ENCODE assay signal across 29 cellular contexts in genomic region chr3:165835431-165835830, GRCh38. TPM values are rescaled to one million over a fixed set of nuclear protein-coding genes. Genes with fewer than 3 reads are reported as not detected.
DNase-seq lines count a peak whose midpoint lies in the region; ATAC-seq and TF ChIP-seq lines count a peak whose summit lies in the region.
"Had no signal": no experiment of that assay in that cellular context is flagged by ENCODE, and none has a peak within 500 bp of the region (broad histone marks: within the 10 kb centered on the region; RNA-seq: fewer than 3 reads in every experiment).

No MANE protein-coding gene starts in this region.

- no peaks in the 10 kb centered on the region for H3K36me3 Mint-ChIP-seq in osteocyte (ENCODE audit: unreplicated experiment)
- H3K36me3 Mint-ChIP-seq: activated CD8-positive, alpha-beta memory T cell treated with anti-CD3 and anti-CD28 coated beads, Interleukin-2, amount 10 ng/mL, durations not matched to agents 7 days and 5 days had no signal

- H3K9me3 ChIP-seq in cardiac muscle cell (ENCODE audit: low read depth) (no peaks in the 10 kb centered on the region), heart left ventricle (no peaks in the 10 kb centered on the region), SJCRH30 (replicated peaks) (no peaks in the 10 kb centered on the region), tibial nerve (no peaks in the 10 kb centered on the region), transverse colon (no peaks in the 10 kb centered on the region)
- H3K9me3 ChIP-seq: BLaER1 treated with 17β-estradiol and CSF1 and Interleukin-3, amounts not matched to agents 10 nM and 100 nM; thyroid gland had no signal

- H3K27me3 Mint-ChIP-seq in osteocyte (ENCODE audit: unreplicated experiment) = no peaks in the 10 kb centered on the region
- H3K27me3 Mint-ChIP-seq: activated CD4-positive, alpha-beta T cell treated with anti-CD3 and anti-CD28 coated beads, Interleukin-2, amount 10 ng/mL, durations not matched to agents 24 days and 14 days; activated CD8-positive, alpha-beta memory T cell treated with anti-CD3 and anti-CD28 coated beads, Interleukin-2, amount 10 ng/mL, durations not matched to agents 7 days and 5 days; central memory CD8-positive, alpha-beta T cell; T-helper 17 cell had no signal

- in situ Hi-C loops in transverse colon (cut with MboI; ENCODE audit: low pct_ligation_motif_present in 1 of 4, low pct_unique_long_range_greater_than_20kb in 1 of 4, low sequenced_read_pairs in 3 of 4) = no loop called here

- H3K4me1 Mint-ChIP-seq in osteocyte (ENCODE audit: unreplicated experiment) = peaks cover 7% of the 10 kb centered on the region
- H3K4me1 Mint-ChIP-seq: activated CD4-positive, alpha-beta T cell treated with anti-CD3 and anti-CD28 coated beads, Interleukin-2, amount 10 ng/mL, durations not matched to agents 24 days and 14 days; activated CD8-positive, alpha-beta memory T cell treated with anti-CD3 and anti-CD28 coated beads, Interleukin-2, amount 10 ng/mL, durations not matched to agents 7 days and 5 days; central memory CD8-positive, alpha-beta T cell; T-helper 17 cell had no signal

- H3K36me3 ChIP-seq in cardiac muscle cell (no peaks in the 10 kb centered on the region), heart left ventricle (no peaks in the 10 kb centered on the region), SJCRH30 (no peaks in the 10 kb centered on the region; the same call in 1 of the 2 replicates), tibial nerve (no peaks in the 10 kb centered on the region), transverse colon (no peaks in the 10 kb centered on the region)
- H3K36me3 ChIP-seq: BLaER1 treated with 17β-estradiol and CSF1 and Interleukin-3, amounts not matched to agents 10 nM and 100 nM; thyroid gland had no signal

- H3K4me3 ChIP-seq in cardiac muscle cell (peak overlapping the region; percentile 41), heart left ventricle (peak overlapping the region in 2 of 12 donors; percentile 5 to 16), SJCRH30 (peak overlapping the region; percentile 59), tibial nerve (no peak overlapping the region), transverse colon (peak overlapping the region in 2 of 4 donors; percentile 9 to 25)
- H3K4me3 ChIP-seq: BLaER1 treated with 17β-estradiol and CSF1 and Interleukin-3, amounts not matched to agents 10 nM and 100 nM; thyroid gland had no signal

- no peaks in the 10 kb centered on the region for H3K9me3 Mint-ChIP-seq in osteocyte (ENCODE audit: unreplicated experiment)
- H3K9me3 Mint-ChIP-seq: activated CD4-positive, alpha-beta T cell treated with anti-CD3 and anti-CD28 coated beads, Interleukin-2, amount 10 ng/mL, durations not matched to agents 24 days and 14 days had no signal

- no peak overlapping the region for H3K4me3 Mint-ChIP-seq in osteocyte (ENCODE audit: unreplicated experiment)
- H3K4me3 Mint-ChIP-seq: activated CD4-positive, alpha-beta T cell treated with anti-CD3 and anti-CD28 coated beads, Interleukin-2, amount 10 ng/mL, durations not matched to agents 24 days and 14 days; activated CD8-positive, alpha-beta memory T cell treated with anti-CD3 and anti-CD28 coated beads, Interleukin-2, amount 10 ng/mL, durations not matched to agents 7 days and 5 days; central memory CD8-positive, alpha-beta T cell; T-helper 17 cell had no signal

- no peak overlapping the region for H3K27ac Mint-ChIP-seq in osteocyte (ENCODE audit: unreplicated experiment)
- H3K27ac Mint-ChIP-seq: activated CD4-positive, alpha-beta T cell treated with anti-CD3 and anti-CD28 coated beads, Interleukin-2, amount 10 ng/mL, durations not matched to agents 24 days and 14 days; activated CD8-positive, alpha-beta memory T cell treated with anti-CD3 and anti-CD28 coated beads, Interleukin-2, amount 10 ng/mL, durations not matched to agents 7 days and 5 days; T-helper 17 cell had no signal

- H3K27me3 ChIP-seq in cardiac muscle cell (no peaks in the 10 kb centered on the region), heart left ventricle (no peaks in the 10 kb centered on the region), SJCRH30 (no peaks in the 10 kb centered on the region), tibial nerve (no peaks in the 10 kb centered on the region), transverse colon (no peaks in the 10 kb centered on the region)
- H3K27me3 ChIP-seq: BLaER1 treated with 17β-estradiol and CSF1 and Interleukin-3, amounts not matched to agents 10 nM and 100 nM; foreskin keratinocyte; thyroid gland had no signal

- WGBS in heart left ventricle, 4 donors = 39 to 59% (median 47%) methylated on average over 2 of the region's 2 CpGs
- 32 to 37% methylated on average over 2 of the region's 2 CpGs for WGBS in tibial nerve, 2 donors
- WGBS in transverse colon (ENCODE audit: low coverage in 1 of 2), 2 donors = 62 to 63% methylated on average over 2 of the region's 2 CpGs

- TF ChIP-seq POLR2A in heart left ventricle (IDR thresholded peaks at IDR 0.05) (no peak), tibial nerve (IDR thresholded peaks at IDR 0.05) (no peak), transverse colon (IDR thresholded peaks at IDR 0.05) (no peak)

- intact Hi-C loops in heart left ventricle (cut with DNase I) (no loop called here), transverse colon (cut with DNase I; ENCODE audit: low total_unique reads) (no loop called here)

- TF ChIP-seq EP300 in tibial nerve (IDR thresholded peaks at IDR 0.05) (no peak), transverse colon (IDR thresholded peaks at IDR 0.05; ENCODE audit: low read depth) (no peak)

- H3K27ac ChIP-seq in cardiac muscle cell (no peak overlapping the region), heart left ventricle (no peak overlapping the region), SJCRH30 (peak overlapping the region; percentile 78), tibial nerve (no peak overlapping the region), transverse colon (peak overlapping the region in 1 of 4 donors; percentile 25)
- H3K27ac ChIP-seq: BLaER1 treated with 17β-estradiol and CSF1 and Interleukin-3, amounts not matched to agents 10 nM and 100 nM; epithelial cell of prostate; foreskin keratinocyte; HL-60; thyroid gland had no signal

- TF ChIP-seq CTCF in cardiac muscle cell (IDR thresholded peaks at IDR 0.05; ENCODE audit: low read depth, low read length) (no peak), heart left ventricle (IDR thresholded peaks at IDR 0.05) (no peak), tibial nerve (IDR thresholded peaks at IDR 0.05) (no peak), osteocyte (IDR thresholded peaks at IDR 0.05) (no peak), transverse colon (IDR thresholded peaks at IDR 0.05) (no peak)

- no peak for ATAC-seq in heart left ventricle
- ATAC-seq: activated CD8-positive, alpha-beta memory T cell treated with anti-CD3 and anti-CD28 coated beads, Interleukin-2, amount 10 ng/mL, durations not matched to agents 7 days and 5 days; foreskin keratinocyte; stimulated activated naive CD8-positive, alpha-beta T cell treated with anti-CD3 and anti-CD28 coated beads, Interleukin-15, Interleukin-2, amounts not matched to agents 100 U/mL and 50 U/mL, for 24 hours; T-helper 17 cell had no signal

- DNase-seq in cardiac muscle cell (ENCODE audit: low read depth in 1 of 2, low spot score in 1 of 2) (no peak), heart left ventricle (no peak), SJCRH30 (peak in 1 of 2 experiments; percentile 39), foreskin melanocyte (peak; percentile 77), tibial nerve (ENCODE audit: low spot score in 2 of 2) (no peak), osteocyte (ENCODE audit: extremely low spot score, unreplicated experiment) (no peak), SW 1271 (lab: John Stamatoyannopoulos, UW) (no peak), transverse colon (no peak)
- DNase-seq: activated CD4-positive, alpha-beta T cell treated with anti-CD3 and anti-CD28 coated beads, Interleukin-2, amount 10 ng/mL, durations not matched to agents 24 days and 14 days; activated CD8-positive, alpha-beta memory T cell treated with anti-CD3 and anti-CD28 coated beads, Interleukin-2, amount 10 ng/mL, durations not matched to agents 7 days and 5 days; activated naive CD4-positive, alpha-beta T cell treated with anti-CD3 and anti-CD28 coated beads, Interleukin-2, amount 50 U/mL, for 16 hours; anterior cingulate cortex; Calu3; EL; foreskin keratinocyte; kidney; NCI-H1105 treated with DMSO at 0.1 percent for 48 hours; NCI-H510A treated with DMSO at 0.1 percent for 48 hours; SHP77; stimulated activated CD4-positive, alpha-beta T cell treated with anti-CD3 and anti-CD28 coated beads, Interleukin-12 subunit alpha, Interleukin-12 subunit beta, amount 100 ng/mL, for 4 hours; stimulated activated CD4-positive, alpha-beta T cell treated with anti-CD3 and anti-CD28 coated beads, Interleukin-4, amount 100 ng/mL, for 4 hours; stimulated activated naive CD8-positive, alpha-beta T cell treated with anti-CD3 and anti-CD28 coated beads, Interleukin-15, Interleukin-2, amounts not matched to agents 100 U/mL and 50 U/mL, for 24 hours; T-helper 17 cell; thyroid gland had no signal

- H3K4me1 ChIP-seq in cardiac muscle cell (ENCODE audit: low read depth) (no peaks in the 10 kb centered on the region), heart left ventricle (no peaks in the 10 kb centered on the region), SJCRH30 (peaks cover 11% of the 10 kb centered on the region), tibial nerve (peaks cover 0 to 5% (median 0%) of the 10 kb centered on the region in 4 donors), transverse colon (no peaks in the 10 kb centered on the region)
- H3K4me1 ChIP-seq: thyroid gland had no signal

RNA-seq across cellular contexts. Expression of gene BCHE, which starts 1.8 kb away (rescaled TPM):
- total RNA-seq in cardiac muscle cell (6.3 and 11.1 TPM in 2 replicates), heart left ventricle (10 to 100 TPM in 1 of 9 donors, 1 to 10 TPM in 5, under 1 TPM in 3; 0.56 to 37.1 (median 1.3) TPM), tibial nerve (1 to 10 TPM in 1 of 4 donors, under 1 TPM in 2, not detected in 1; 0.30 to 1.3 (median 0.98) TPM), osteocyte (1.3 and 1.4 TPM in 2 replicates), transverse colon (10 to 100 TPM in 2 of 4 donors, 1 to 10 TPM in 1, not detected in 1; 8.2 to 13.7 (median 11.3) TPM)
- polyA plus RNA-seq in cardiac muscle cell (16.2 and 27.0 TPM in 2 replicates), heart left ventricle (1 to 10 TPM in 1 of 2 donors, under 1 TPM in 1; 0.88 to 1.7 TPM)
- 107 and 110 TPM in 2 replicates for total RNA-seq in SJCRH30 (2014; rRNA removed; shearing (Covaris generic))
- total RNA-seq: activated CD4-positive, alpha-beta T cell treated with anti-CD3 and anti-CD28 coated beads, Interleukin-2, amount 10 ng/mL, durations not matched to agents 24 days and 14 days; activated CD8-positive, alpha-beta memory T cell treated with anti-CD3 and anti-CD28 coated beads, Interleukin-2, amount 10 ng/mL, durations not matched to agents 7 days and 5 days; osteoblast; T-helper 17 cell had no signal

Comparison
In these comparisons a context has a peak if more than half of its experiments do, and no peak if none do; other contexts are left out.
1. H3K4me3 ChIP-seq: peak in cardiac muscle cell (single experiment) and SJCRH30 (single experiment); none in tibial nerve (0 of 4).